Comparison of ENCODE assay signal across 19 cellular contexts in the genomic region with DNA sequence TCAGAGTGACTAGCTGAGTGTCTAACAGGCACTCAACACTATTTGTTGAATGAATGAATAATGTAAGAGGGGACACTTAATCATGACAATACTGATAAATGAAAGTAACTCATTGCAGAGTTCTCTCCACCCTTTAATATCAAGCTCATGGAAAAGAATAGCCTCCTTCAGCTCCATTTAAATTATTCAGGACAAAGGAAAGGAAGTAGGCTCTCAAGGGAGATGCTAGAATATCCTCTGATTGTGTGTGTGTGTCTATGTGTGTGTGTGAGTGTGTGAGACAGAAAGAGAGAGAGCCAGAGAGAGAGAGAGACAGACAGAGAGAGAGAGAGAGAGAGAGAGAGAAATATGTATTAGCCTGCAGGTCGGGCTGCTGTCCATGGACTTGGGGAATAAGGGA.
"Had no signal": no experiment of that assay in that cellular context is flagged by ENCODE, and none has a peak within 500 bp of the region (broad histone marks: within the 10 kb centered on the region; RNA-seq: fewer than 3 reads in every experiment).

No MANE protein-coding gene starts in this region.

- H3K4me3 Mint-ChIP-seq: activated CD4-positive, alpha-beta T cell treated with anti-CD3 and anti-CD28 coated beads for 36 hours; activated CD8-positive, alpha-beta T cell treated with anti-CD3 and anti-CD28 coated beads for 36 hours; activated naive CD8-positive, alpha-beta T cell treated with anti-CD3 and anti-CD28 coated beads for 36 hours; activated T-cell treated with anti-CD3 and anti-CD28 coated beads, Interleukin-2, amount 50 U/mL, for 72 hours; nephron; stimulated activated naive CD8-positive, alpha-beta T cell treated with anti-CD3 and anti-CD28 coated beads, Interleukin-15, Interleukin-2, amounts not matched to agents 100 ng/mL and 50 ng/mL, for 24 hours had no signal

- H3K9me3 Mint-ChIP-seq: activated CD8-positive, alpha-beta T cell treated with anti-CD3 and anti-CD28 coated beads for 36 hours; activated naive CD8-positive, alpha-beta T cell treated with anti-CD3 and anti-CD28 coated beads for 36 hours; activated T-cell treated with anti-CD3 and anti-CD28 coated beads, Interleukin-2, amount 50 U/mL, for 72 hours; nephron; stimulated activated naive CD8-positive, alpha-beta T cell treated with anti-CD3 and anti-CD28 coated beads, Interleukin-15, Interleukin-2, amounts not matched to agents 100 ng/mL and 50 ng/mL, for 24 hours had no signal

- H3K36me3 ChIP-seq: breast epithelium, esophagus squamous epithelium, upper lobe of right lung had no signal

- H3K27me3 Mint-ChIP-seq: activated CD4-positive, alpha-beta T cell treated with anti-CD3 and anti-CD28 coated beads for 36 hours; activated naive CD8-positive, alpha-beta T cell treated with anti-CD3 and anti-CD28 coated beads for 36 hours; stimulated activated naive CD8-positive, alpha-beta T cell treated with anti-CD3 and anti-CD28 coated beads, Interleukin-15, Interleukin-2, amounts not matched to agents 100 ng/mL and 50 ng/mL, for 24 hours had no signal

- H3K27me3 ChIP-seq: breast epithelium, esophagus squamous epithelium, upper lobe of right lung had no signal

- H3K27ac Mint-ChIP-seq: activated CD4-positive, alpha-beta T cell treated with anti-CD3 and anti-CD28 coated beads for 36 hours; activated CD8-positive, alpha-beta T cell treated with anti-CD3 and anti-CD28 coated beads for 36 hours; activated naive CD8-positive, alpha-beta T cell treated with anti-CD3 and anti-CD28 coated beads for 36 hours; activated T-cell treated with anti-CD3 and anti-CD28 coated beads, Interleukin-2, amount 50 U/mL, for 72 hours; stimulated activated naive CD8-positive, alpha-beta T cell treated with anti-CD3 and anti-CD28 coated beads, Interleukin-15, Interleukin-2, amounts not matched to agents 100 ng/mL and 50 ng/mL, for 24 hours had no signal

- H3K36me3 Mint-ChIP-seq: activated naive CD8-positive, alpha-beta T cell treated with anti-CD3 and anti-CD28 coated beads for 36 hours had no signal

- H3K4me3 ChIP-seq: breast epithelium, esophagus squamous epithelium, upper lobe of right lung had no signal

- H3K9me3 ChIP-seq: breast epithelium, esophagus squamous epithelium, upper lobe of right lung had no signal

- H3K27ac ChIP-seq: breast epithelium, esophagus squamous epithelium, upper lobe of right lung, VCaP had no signal

- DNase-seq: activated CD4-positive, alpha-beta T cell treated with anti-CD3 and anti-CD28 coated beads for 36 hours; activated CD8-positive, alpha-beta memory T cell treated with anti-CD3 and anti-CD28 coated beads, Interleukin-2, amount 50 U/mL, for 4 hours; activated CD8-positive, alpha-beta T cell treated with anti-CD3 and anti-CD28 coated beads for 36 hours; activated gamma-delta T cell treated with Interleukin-2 at 50 U/mL for 16 hours; activated naive CD8-positive, alpha-beta T cell treated with anti-CD3 and anti-CD28 coated beads for 36 hours; activated T-cell treated with anti-CD3 and anti-CD28 coated beads, Interleukin-2, amount 50 U/mL, for 72 hours; anterior cingulate cortex; esophagus squamous epithelium; hippocampal formation; mesendoderm; stimulated activated CD4-positive, alpha-beta T cell treated with anti-CD3 and anti-CD28 coated beads, Interleukin-12 subunit alpha, Interleukin-12 subunit beta, amount 100 ng/mL, for 4 hours; stimulated activated CD4-positive, alpha-beta T cell treated with anti-CD3 and anti-CD28 coated beads, Interleukin-2, amount 100 ng/mL, for 48 hours; stimulated activated CD8-positive, alpha-beta memory T cell treated with anti-CD3 and anti-CD28 coated beads, Interleukin-4, amount 100 ng/mL, for 48 hours; T1000; upper lobe of right lung had no signal

- ATAC-seq: activated CD4-positive, alpha-beta T cell treated with anti-CD3 and anti-CD28 coated beads for 36 hours; activated CD8-positive, alpha-beta T cell treated with anti-CD3 and anti-CD28 coated beads for 36 hours; activated T-cell treated with anti-CD3 and anti-CD28 coated beads, Interleukin-2, amount 50 U/mL, for 72 hours; upper lobe of right lung had no signal

- H3K4me1 ChIP-seq: breast epithelium, esophagus squamous epithelium, upper lobe of right lung had no signal
